In genomic region chr6:104862456-104862855, GRCh38 we compare ENCODE assay signal across 25 cellular contexts. TPM values are rescaled to one million over a fixed set of nuclear protein-coding genes. Genes with fewer than 3 reads are reported as not detected.
DNase-seq lines count a peak whose midpoint lies in the region; ATAC-seq, FAIRE-seq and TF ChIP-seq lines count a peak whose summit lies in the region.
"Had no signal": no experiment of that assay in that cellular context is flagged by ENCODE, and none has a peak within 500 bp of the region (broad histone marks: within the 10 kb centered on the region; RNA-seq: fewer than 3 reads in every experiment).

No MANE protein-coding gene starts in this region.

- H3K36me3 Mint-ChIP-seq in H9 (ENCODE audit: insufficient read depth in 1 of 3, low read depth in 3 of 3), result no peaks in the 10 kb centered on the region
- H3K36me3 Mint-ChIP-seq in effector memory CD8-positive, alpha-beta T cell (ENCODE audit: insufficient read depth), result peaks cover 5% of the 10 kb centered on the region
- H3K36me3 Mint-ChIP-seq: T-cell had no signal

- WGBS in mesenchymal stem cell, result 43% methylated on average over 3 of the region's 3 CpGs
- WGBS in H9 (ENCODE audit: extremely low coverage, insufficient read length, low lambda C conversion rate), result no CpG with 5 or more reads among the region's 3 CpGs

- H4K8ac ChIP-seq in mesenchymal stem cell (ENCODE audit: low read length) (no peak overlapping the region), H9 (replicated peaks; ENCODE audit: insufficient read length, low read depth, low read length) (no peak overlapping the region)

- in situ Hi-C loops in KBM-7 (cut with MboI; ENCODE audit: low pct_unique_long_range_greater_than_20kb, low sequenced_read_pairs), result no loop called here

- no peak overlapping the region for H3K18ac ChIP-seq in mesenchymal stem cell (ENCODE audit: low read depth in 1 of 2, low read length in 2 of 2)
- H3K18ac ChIP-seq in H9 (ENCODE audit: insufficient read length, low read depth, low read length), result no peak overlapping the region

- no peak overlapping the region for H3K23ac ChIP-seq in mesenchymal stem cell (ENCODE audit: low read length in 2 of 2)
- no peak overlapping the region for H3K23ac ChIP-seq in H9 (ENCODE audit: insufficient read length, low read depth, low read length)

- DNase-seq in D721Med (ENCODE audit: insufficient read length, low spot score), result no peak
- peak; percentile 26 for DNase-seq in KBM-7
- DNase-seq in brain pericyte (ENCODE audit: low read depth, low spot score), result peak; percentile 36
- DNase-seq in mesenchymal stem cell, result peak; percentile 73
- DNase-seq in H9, result no peak
- no peak for DNase-seq in effector memory CD8-positive, alpha-beta T cell
- DNase-seq: C1 segment of cervical spinal cord; CD8-positive, alpha-beta memory T cell; DMS 273 treated with DMSO at 0.1 percent for 48 hours; Kasumi-1; NCI-H1105 treated with DMSO at 0.1 percent for 48 hours; NCI-H187; NCI-H2107; NCI-H2227 treated with DMSO at 0.1 percent for 48 hours; NCI-H524 treated with DMSO at 0.1 percent for 48 hours; PC-3; RPMI8226; SHP77 treated with DMSO at 0.1 percent for 48 hours; T-cell had no signal

- no peak overlapping the region for H2BK5ac ChIP-seq in mesenchymal stem cell (ENCODE audit: low read depth, low read length, poor library complexity, severe bottlenecking)
- H2BK5ac ChIP-seq in H9 (ENCODE audit: insufficient read length, low read length), result no peak overlapping the region

- H3K27me3 ChIP-seq in mesenchymal stem cell (ENCODE audit: control insufficient read depth in 1 of 2, insufficient read depth in 1 of 2, low read length in 2 of 2) (no peaks in the 10 kb centered on the region), H9 (ENCODE audit: insufficient read depth, low read length) (no peaks in the 10 kb centered on the region)

- H2AK5ac ChIP-seq in mesenchymal stem cell (ENCODE audit: low read length, severe bottlenecking) (no peak overlapping the region), H9 (ENCODE audit: insufficient read length, low read length) (no peak overlapping the region)

- H4K5ac ChIP-seq in H9 (ENCODE audit: insufficient read length, low read depth, low read length), result no peak overlapping the region

- H2AFZ ChIP-seq in mesenchymal stem cell (ENCODE audit: low read depth, low read length) (no peak overlapping the region), H9 (ENCODE audit: low read length) (no peak overlapping the region)

- TF ChIP-seq CTCF in D721Med (IDR thresholded peaks at IDR 0.05; ENCODE audit: insufficient read depth, missing control alignments) (no peak), H9 (conservative IDR thresholded peaks at IDR 0.05) (no peak)

- H3K79me1 ChIP-seq in mesenchymal stem cell (replicated peaks; ENCODE audit: low read length, poor library complexity, severe bottlenecking) (peaks cover 6% of the 10 kb centered on the region), H9 (ENCODE audit: insufficient read depth, low read depth, low read length, poor library complexity, severe bottlenecking) (no peaks in the 10 kb centered on the region)

- H3K36me3 ChIP-seq in mesenchymal stem cell (ENCODE audit: control insufficient read depth in 1 of 2, insufficient read depth in 2 of 2, low read depth in 1 of 2, low read length in 2 of 2), result no peaks in the 10 kb centered on the region

- H4K91ac ChIP-seq in mesenchymal stem cell (ENCODE audit: low read length), result no peak overlapping the region
- no peak overlapping the region for H4K91ac ChIP-seq in H9 (ENCODE audit: insufficient read length, low read depth, low read length)

- H3K14ac ChIP-seq in mesenchymal stem cell (ENCODE audit: low read length in 2 of 2) (no peak overlapping the region), H9 (ENCODE audit: insufficient read depth, low read length) (no peak overlapping the region)

- H3K4ac ChIP-seq in mesenchymal stem cell (ENCODE audit: low read depth in 1 of 2, low read length in 2 of 2) (no peak overlapping the region), H9 (ENCODE audit: low read depth, low read length) (no peak overlapping the region)

- H3K9me3 ChIP-seq in mesenchymal stem cell (ENCODE audit: control insufficient read depth, low read length) (no peaks in the 10 kb centered on the region), H9 (ENCODE audit: control insufficient read depth, low read depth, low read length) (no peaks in the 10 kb centered on the region)
- H3K9me3 ChIP-seq: A549 had no signal

- H4K20me1 ChIP-seq in H9 (ENCODE audit: control insufficient read depth, insufficient read depth, insufficient read length), result no peaks in the 10 kb centered on the region

- H3K4me1 Mint-ChIP-seq in H9, result peaks cover 14 to 15% of the 10 kb centered on the region in 2 experiments; a peak in 3 of 4 replicates
- H3K4me1 Mint-ChIP-seq in effector memory CD8-positive, alpha-beta T cell (ENCODE audit: low read depth in 2 of 2), result peaks cover 6 to 10% of the 10 kb centered on the region in 2 donors

- H2BK12ac ChIP-seq in mesenchymal stem cell (ENCODE audit: low read length in 2 of 2) (no peak overlapping the region), H9 (ENCODE audit: insufficient read length, low read depth, low read length) (no peak overlapping the region)

- H2BK120ac ChIP-seq in mesenchymal stem cell (ENCODE audit: low read depth, low read length) (no peak overlapping the region), H9 (ENCODE audit: low read depth, low read length, poor library complexity, severe bottlenecking) (no peak overlapping the region)

- no peaks in the 10 kb centered on the region for H3K9me3 Mint-ChIP-seq in H9
- H3K9me3 Mint-ChIP-seq in effector memory CD8-positive, alpha-beta T cell, result no peaks in the 10 kb centered on the region
- H3K9me3 Mint-ChIP-seq: CD8-positive, alpha-beta memory T cell; T-cell had no signal

- H2BK20ac ChIP-seq in H9 (ENCODE audit: low read depth, low read length, poor library complexity, severe bottlenecking), result no peak overlapping the region

- H3K9ac ChIP-seq in mesenchymal stem cell (ENCODE audit: low read length) (no peak overlapping the region), H9 (ENCODE audit: extremely low read depth, insufficient read length, low read length) (no peak overlapping the region)

- H3K27me3 Mint-ChIP-seq in H9 (ENCODE audit: low read depth), result no peaks in the 10 kb centered on the region
- peaks cover 44 to 51% of the 10 kb centered on the region in 2 donors for H3K27me3 Mint-ChIP-seq in effector memory CD8-positive, alpha-beta T cell

- no peak overlapping the region for H3T11ph ChIP-seq in H9 (ENCODE audit: low read length)

- peak overlapping the region in 1 of 3 experiments; percentile 12; a peak in 2 of 7 replicates for H3K27ac Mint-ChIP-seq in H9
- no peak overlapping the region for H3K27ac Mint-ChIP-seq in effector memory CD8-positive, alpha-beta T cell
- H3K27ac Mint-ChIP-seq: CD8-positive, alpha-beta memory T cell; T-cell had no signal

- ATAC-seq in effector memory CD8-positive, alpha-beta T cell (replicated peaks), result no peak
- no peak for ATAC-seq in HG03442 (IDR thresholded peaks at IDR 0.05; ENCODE audit: unreplicated experiment)
- no peak for ATAC-seq in HG03108 (IDR thresholded peaks at IDR 0.05; ENCODE audit: unreplicated experiment)
- ATAC-seq: A549, GM12878, PC-3, SK-N-SH treated with all-trans-retinoic acid at 6 μM for 48 hours, T-cell had no signal

- no peak overlapping the region for H3K27ac ChIP-seq in mesenchymal stem cell (ENCODE audit: low read length, poor library complexity, severe bottlenecking)
- no peak overlapping the region for H3K27ac ChIP-seq in H9 (ENCODE audit: insufficient read length, low read depth, low read length)
- H3K27ac ChIP-seq: A549, HL-60 had no signal

- H3K79me2 ChIP-seq in H9 (ENCODE audit: insufficient read depth, low read length), result peaks cover 1% of the 10 kb centered on the region; the same call in 1 of the 2 replicates

- no peak overlapping the region for H3K56ac ChIP-seq in H9 (ENCODE audit: insufficient read length, low read depth, low read length)

- no peak overlapping the region for H3K4me3 Mint-ChIP-seq in H9
- no peak overlapping the region for H3K4me3 Mint-ChIP-seq in effector memory CD8-positive, alpha-beta T cell
- H3K4me3 Mint-ChIP-seq: T-cell had no signal

- peak; percentile 60 for FAIRE-seq in D721Med (lab: Jason Lieb, UNC)
- FAIRE-seq: A549, GM12878 had no signal

- H3K4me3 ChIP-seq in mesenchymal stem cell (ENCODE audit: insufficient read depth in 1 of 2, low read depth in 1 of 2, low read length in 2 of 2), result no peak overlapping the region
- H3K4me3 ChIP-seq: A549, GM12878 had no signal

- H2BK15ac ChIP-seq in mesenchymal stem cell (ENCODE audit: low read depth, poor library complexity, severe bottlenecking) (no peak overlapping the region), H9 (ENCODE audit: low read depth, low read length) (no peak overlapping the region)

- no peak overlapping the region for H3K4me2 ChIP-seq in mesenchymal stem cell (ENCODE audit: low read length, poor library complexity, severe bottlenecking)
- no peak overlapping the region for H3K4me2 ChIP-seq in H9 (ENCODE audit: insufficient read depth, insufficient read length, low read length)
- H3K4me2 ChIP-seq: A549 had no signal

- no peaks in the 10 kb centered on the region for H3K4me1 ChIP-seq in mesenchymal stem cell (ENCODE audit: control insufficient read depth, insufficient read depth, low read depth, low read length)
- no peaks in the 10 kb centered on the region for H3K4me1 ChIP-seq in H9 (ENCODE audit: insufficient read depth, low read length)

- peaks cover 6% of the 10 kb centered on the region for H3K23me2 ChIP-seq in H9 (ENCODE audit: insufficient read length, low read depth, low read length, poor library complexity, severe bottlenecking)

RNA-seq across cellular contexts. Expression of gene HACE1, which starts 2.7 kb away (rescaled TPM):
- polyA plus RNA-seq in mesenchymal stem cell (2013, experiment 1 of 2), result 9.0 TPM
- polyA plus RNA-seq in mesenchymal stem cell (2013, experiment 2 of 2), result 9.5 TPM
- total RNA-seq in H9 (2021), result 17.0 and 18.0 TPM in 2 replicates

Comparison
In these comparisons a context has a peak if more than half of its experiments do, and no peak if none do; other contexts are left out.
1. DNase-seq: peak in KBM-7 (single experiment), brain pericyte (single experiment) and mesenchymal stem cell (single experiment); none in D721Med (single experiment), H9 (single experiment) and effector memory CD8-positive, alpha-beta T cell (0 of 3).